6 cellular contexts compared by ENCODE assay signal in the genomic region with DNA sequence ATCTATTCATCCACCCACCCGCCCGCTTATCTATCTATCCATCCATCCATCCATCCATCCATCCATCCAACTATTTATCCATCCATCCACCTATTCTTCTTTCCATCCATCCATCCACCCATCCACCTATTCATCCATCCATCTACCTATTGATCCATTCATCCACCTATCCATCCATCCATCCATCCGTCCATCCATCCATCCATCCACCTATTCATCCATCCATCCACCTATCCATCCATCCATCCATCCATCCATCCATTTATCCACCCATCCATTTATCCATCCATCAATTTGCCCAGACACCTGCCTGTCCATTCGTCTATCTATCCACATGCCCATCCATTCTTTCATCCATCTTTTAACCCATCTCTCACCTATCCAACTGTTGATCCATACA.
"Had no signal": no experiment of that assay in that cellular context is flagged by ENCODE, and none has a peak within 500 bp of the region (broad histone marks: within the 10 kb centered on the region; RNA-seq: fewer than 3 reads in every experiment).

No MANE protein-coding gene starts in this region.

- H3K9me3 ChIP-seq: HAP-1 had no signal

- H3K4me3 ChIP-seq: GM23338, HAP-1, K562 had no signal

- DNase-seq: H7, KG1 had no signal

- H3K4me1 ChIP-seq: HAP-1 had no signal

- ATAC-seq: GM23338, HCT116, K562 had no signal

- H2AFZ ChIP-seq: GM23338 had no signal

- H3K36me3 ChIP-seq: HAP-1 had no signal

- FAIRE-seq: K562 had no signal

- H3K4me2 ChIP-seq: GM23338 had no signal
